In the genomic region with DNA sequence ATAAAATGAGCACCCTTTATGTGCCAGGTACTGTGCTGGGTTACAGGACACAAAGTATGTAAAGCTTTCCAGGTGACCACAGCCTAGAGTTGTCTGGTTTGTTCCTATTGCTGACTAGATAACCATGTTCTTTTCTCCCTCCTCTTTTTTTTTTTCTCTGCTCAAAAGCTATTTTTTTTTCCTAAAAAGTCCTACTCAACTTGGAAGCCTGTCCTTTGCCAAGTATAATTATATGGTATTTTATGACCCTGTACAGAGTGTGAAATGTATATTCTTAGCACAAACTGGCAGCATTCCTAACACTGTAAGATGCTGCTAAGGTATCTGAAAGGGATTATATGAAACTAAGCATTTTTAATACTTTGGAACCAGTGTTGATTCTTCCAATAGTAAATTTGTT, we compare ENCODE assay signal across 19 cellular contexts.
DNase-seq lines count a peak whose midpoint lies in the region; ATAC-seq and TF ChIP-seq lines count a peak whose summit lies in the region.
"Had no signal": no experiment of that assay in that cellular context is flagged by ENCODE, and none has a peak within 500 bp of the region (broad histone marks: within the 10 kb centered on the region; RNA-seq: fewer than 3 reads in every experiment).

No MANE protein-coding gene starts in this region.

- peak overlapping the region in 2 of 3 experiments; percentile 1 to 36 for H3K27ac Mint-ChIP-seq in nephron
- no peak overlapping the region for H3K27ac Mint-ChIP-seq in activated T-cell treated with anti-CD3 and anti-CD28 coated beads, Interleukin-2, amount 50 U/mL, for 24 hours
- H3K27ac Mint-ChIP-seq: B cell; CD4-positive, CD25-positive, alpha-beta regulatory T cell; CD8-positive, alpha-beta T cell; H9; HFFc6 had no signal

- peaks cover 10% of the 10 kb centered on the region for H3K36me3 Mint-ChIP-seq in nephron (ENCODE audit: low read depth)
- H3K36me3 Mint-ChIP-seq in activated T-cell treated with anti-CD3 and anti-CD28 coated beads, Interleukin-2, amount 50 U/mL, for 24 hours (ENCODE audit: low read depth): no peaks in the 10 kb centered on the region
- H3K36me3 Mint-ChIP-seq: CD4-positive, CD25-positive, alpha-beta regulatory T cell; CD8-positive, alpha-beta T cell had no signal

- no peaks in the 10 kb centered on the region for H3K27me3 ChIP-seq in MG63
- H3K27me3 ChIP-seq: BLaER1 had no signal

- ATAC-seq in sciatic nerve: no peak
- ATAC-seq: CD8-positive, alpha-beta T cell; HCT116 had no signal

- H3K4me3 ChIP-seq in HEK293 (ENCODE audit: low read depth, low read length) (no peak overlapping the region), SK-N-MC (no peak overlapping the region; the same call in 1 of the 2 replicates), MG63 (no peak overlapping the region)
- H3K4me3 ChIP-seq: BLaER1, GM23248 had no signal

- peaks cover 39% of the 10 kb centered on the region for H3K4me1 Mint-ChIP-seq in nephron
- H3K4me1 Mint-ChIP-seq in activated T-cell treated with anti-CD3 and anti-CD28 coated beads, Interleukin-2, amount 50 U/mL, for 24 hours (ENCODE audit: low read depth): no peaks in the 10 kb centered on the region
- H3K4me1 Mint-ChIP-seq: B cell; CD4-positive, CD25-positive, alpha-beta regulatory T cell had no signal

- no peak overlapping the region for H3K27ac ChIP-seq in HEK293 (ENCODE audit: extremely low read depth, low read depth, low read length)
- peak overlapping the region; percentile 49; the same call in 1 of the 2 replicates for H3K27ac ChIP-seq in SK-N-MC
- H3K27ac ChIP-seq: BLaER1, C4-2B, GM23248 had no signal

- DNase-seq in SK-N-MC (ENCODE audit: low read depth, low spot score): no peak
- no peak for DNase-seq in activated T-cell treated with anti-CD3 and anti-CD28 coated beads, Interleukin-2, amount 50 U/mL, for 24 hours
- DNase-seq in activated CD4-positive, CD25-positive, alpha-beta regulatory T cell treated with anti-CD3 and anti-CD28 coated beads, Interleukin-2, amount 50 U/mL, for 72 hours: no peak
- DNase-seq in sciatic nerve (ENCODE audit: low spot score): no peak
- no peak for DNase-seq in MG63
- DNase-seq: Caco-2; CD4-positive, CD25-positive, alpha-beta regulatory T cell; CD8-positive, alpha-beta T cell; DMS153; DND-41; H9; HFFc6 had no signal

- TF ChIP-seq CTCF in HEK293 (tag by site-specific recombination; IDR thresholded peaks at IDR 0.05): no peak
- TF ChIP-seq CTCF in nephron (IDR thresholded peaks at IDR 0.05; ENCODE audit: unreplicated experiment in 3 of 3): no peak

- POLR2A ChIA-PET in HEK293 (lab: Yijun Ruan, JAX): no interaction called here

- H3K9me3 ChIP-seq in HEK293 (ENCODE audit: control insufficient read depth, insufficient read depth, low read depth, low read length) (no peaks in the 10 kb centered on the region), SK-N-MC (ENCODE audit: low read depth, low read length) (no peaks in the 10 kb centered on the region), MG63 (peaks cover 5% of the 10 kb centered on the region; the same call in 1 of the 2 replicates)
- H3K9me3 ChIP-seq: BLaER1, Caco-2 had no signal

- H3K4me3 Mint-ChIP-seq in nephron: no peak overlapping the region
- H3K4me3 Mint-ChIP-seq in activated T-cell treated with anti-CD3 and anti-CD28 coated beads, Interleukin-2, amount 50 U/mL, for 24 hours: no peak overlapping the region
- H3K4me3 Mint-ChIP-seq: B cell; CD4-positive, CD25-positive, alpha-beta regulatory T cell; CD8-positive, alpha-beta T cell; H9; HFFc6 had no signal

- CTCF ChIA-PET in HEK293 (lab: Yijun Ruan, JAX): no interaction called here

- H3K9me3 Mint-ChIP-seq in nephron: peaks cover 14% of the 10 kb centered on the region
- H3K9me3 Mint-ChIP-seq in activated T-cell treated with anti-CD3 and anti-CD28 coated beads, Interleukin-2, amount 50 U/mL, for 24 hours: no peaks in the 10 kb centered on the region
- H3K9me3 Mint-ChIP-seq: CD8-positive, alpha-beta T cell; H9; HFFc6 had no signal

- H3K27me3 Mint-ChIP-seq in nephron (ENCODE audit: low read depth): peaks cover 4% of the 10 kb centered on the region
- H3K27me3 Mint-ChIP-seq in activated T-cell treated with anti-CD3 and anti-CD28 coated beads, Interleukin-2, amount 50 U/mL, for 24 hours: no peaks in the 10 kb centered on the region
- H3K27me3 Mint-ChIP-seq: B cell; CD4-positive, CD25-positive, alpha-beta regulatory T cell had no signal

- intact Hi-C loops in sciatic nerve (cut with DNase I): no loop called here

- H3K36me3 ChIP-seq in HEK293 (ENCODE audit: control insufficient read depth in 2 of 2, insufficient read depth in 1 of 2, low read length in 2 of 2): no peaks in the 10 kb centered on the region
- no peaks in the 10 kb centered on the region; the same call in 1 of the 2 replicates for H3K36me3 ChIP-seq in SK-N-MC (ENCODE audit: insufficient read depth, low read length)
- H3K36me3 ChIP-seq in MG63: no peaks in the 10 kb centered on the region
- H3K36me3 ChIP-seq: BLaER1 had no signal

- no peaks in the 10 kb centered on the region for H3K4me1 ChIP-seq in HEK293 (ENCODE audit: control insufficient read depth, insufficient read depth, low read length)
- H3K4me1 ChIP-seq: BLaER1, Caco-2 had no signal

- H3K9ac ChIP-seq in SK-N-MC (ENCODE audit: insufficient read length): no peak overlapping the region
- H3K9ac ChIP-seq: BLaER1, GM23248 had no signal

TF ChIP-seq in HEK293, 187 proteins besides CTCF, POLR2A, EP300 and RAD21:
- TF ChIP-seq SP7 (tag by site-specific recombination; IDR thresholded peaks at IDR 0.05) (peak; percentile 55; the same call in 1 of the 2 replicates), BCL6B (tag by site-specific recombination; IDR thresholded peaks at IDR 0.05) (0 out of 2 replicates have a peak, but pooled peaks have one; percentile 54), ZNF248 (tag by site-specific recombination; IDR thresholded peaks at IDR 0.05) (no peak)
TF ChIP-seq in HEK293: peak in this region for 2.
